12 cellular contexts compared by ENCODE assay signal in the genomic region with DNA sequence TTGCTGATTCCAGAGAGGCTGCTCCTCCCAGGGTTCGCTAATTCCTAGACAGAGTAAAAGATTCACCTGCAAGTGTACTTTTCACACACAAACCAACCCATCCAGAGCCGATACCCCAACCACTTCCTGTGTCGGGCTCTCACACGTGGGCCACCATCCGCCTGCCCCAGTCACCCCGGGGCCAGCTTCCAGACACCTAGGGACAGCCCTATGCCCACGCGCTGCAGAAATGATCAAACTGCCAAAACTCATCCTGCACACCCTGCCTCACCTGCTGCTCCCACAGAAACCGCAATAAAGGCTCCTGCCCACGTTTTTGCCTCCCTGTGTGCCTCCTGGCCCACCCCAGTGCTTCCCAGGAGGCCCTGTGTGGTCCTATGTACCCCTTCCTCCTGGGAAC. TPM values are rescaled to one million over a fixed set of nuclear protein-coding genes. Genes with fewer than 3 reads are reported as not detected.
A peak's percentile ranks its signal among the peaks of the same experiment; 100 is the strongest.
DNase-seq lines count a peak whose midpoint lies in the region; ATAC-seq and TF ChIP-seq lines count a peak whose summit lies in the region.
"Had no signal": no experiment of that assay in that cellular context is flagged by ENCODE, and none has a peak within 500 bp of the region (broad histone marks: within the 10 kb centered on the region; RNA-seq: fewer than 3 reads in every experiment).

No MANE protein-coding gene starts in this region.

- H3K27ac ChIP-seq in Karpas-422 (ENCODE audit: low read length) = no peak overlapping the region
- no peak overlapping the region for H3K27ac ChIP-seq in prostate gland

- TF ChIP-seq CTCF in prostate gland (IDR thresholded peaks at IDR 0.05) = no peak

- H3K4me3 ChIP-seq in Karpas-422 (ENCODE audit: low read length) (no peak overlapping the region), prostate gland (no peak overlapping the region)

- WGBS in prostate gland = 88% methylated on average over 10 of the region's 10 CpGs

- H2AFZ ChIP-seq in Karpas-422 (ENCODE audit: low read length) = no peak overlapping the region

- H3K4me3 Mint-ChIP-seq in immature natural killer cell = peak overlapping the region; percentile 11 to 63 (median 36)

- DNase-seq in Karpas-422 = peak; percentile 4
- peak; percentile 7 for DNase-seq in activated T-cell treated with anti-CD3 and anti-CD28 coated beads for 4 hours
- DNase-seq in immature natural killer cell = peak; percentile 12 to 28 (median 22)
- DNase-seq in stimulated activated CD8-positive, alpha-beta memory T cell treated with anti-CD3 and anti-CD28 coated beads, Interleukin-15, amount 100 ng/mL, for 48 hours (ENCODE audit: low read depth in 2 of 2) = peak; percentile 43
- DNase-seq in prostate gland (ENCODE audit: low spot score) = no peak
- no peak for DNase-seq in occipital lobe (lab: John Stamatoyannopoulos, UW)
- DNase-seq: anterior cingulate cortex, mesenchymal stem cell, NCI-H1105, right cardiac atrium had no signal

- H3K9me3 ChIP-seq in Karpas-422 (ENCODE audit: low read length) (no peaks in the 10 kb centered on the region), prostate gland (no peaks in the 10 kb centered on the region)

- H3K4me1 ChIP-seq in Karpas-422 (ENCODE audit: low read length) (no peaks in the 10 kb centered on the region), prostate gland (replicated peaks) (no peaks in the 10 kb centered on the region)

- peak overlapping the region in 1 of 6 donors; percentile 41 for H3K27ac Mint-ChIP-seq in immature natural killer cell

- H3K9ac ChIP-seq in Karpas-422 (ENCODE audit: low read length) = no peak overlapping the region

- H3K27me3 ChIP-seq in Karpas-422 (ENCODE audit: low read length) (no peaks in the 10 kb centered on the region), prostate gland (replicated peaks; ENCODE audit: insufficient read depth) (no peaks in the 10 kb centered on the region)

- H3K9me3 Mint-ChIP-seq in immature natural killer cell = no peaks in the 10 kb centered on the region

- H3K4me2 ChIP-seq in Karpas-422 (ENCODE audit: low read depth, low read length, poor library complexity, severe bottlenecking) = no peak overlapping the region

- H3K36me3 Mint-ChIP-seq in immature natural killer cell = no peaks in the 10 kb centered on the region

- H4K20me1 ChIP-seq in Karpas-422 (ENCODE audit: insufficient read depth, low read depth, low read length) = no peaks in the 10 kb centered on the region

- H3K79me2 ChIP-seq in Karpas-422 (ENCODE audit: low read length) = no peaks in the 10 kb centered on the region

- H3K36me3 ChIP-seq in Karpas-422 (ENCODE audit: insufficient read depth, low read length) (no peaks in the 10 kb centered on the region), prostate gland (no peaks in the 10 kb centered on the region)

- no peaks in the 10 kb centered on the region for H3K9me2 ChIP-seq in Karpas-422 (replicated peaks; ENCODE audit: insufficient read depth, low read length)

- ATAC-seq in HG02642 (IDR thresholded peaks at IDR 0.05; ENCODE audit: poor library complexity, unreplicated experiment) (no peak), GM21825 (IDR thresholded peaks at IDR 0.05; ENCODE audit: unreplicated experiment) (no peak)
- ATAC-seq: right cardiac atrium had no signal

- no peak for TF ChIP-seq POLR2A in prostate gland (IDR thresholded peaks at IDR 0.05)

- intact Hi-C loops in prostate gland (cut with DNase I) = no loop called here

- peaks cover 20 to 21% of the 10 kb centered on the region in 2 donors for H3K4me1 Mint-ChIP-seq in immature natural killer cell

- peaks cover 5 to 23% (median 11%) of the 10 kb centered on the region in 3 donors for H3K27me3 Mint-ChIP-seq in immature natural killer cell (ENCODE audit: low read depth in 3 of 3)

RNA-seq across cellular contexts. Expression of gene PSMG4, which starts 59.5 kb away (rescaled TPM):
- total RNA-seq in Karpas-422 (2014; rRNA removed; shearing (Covaris generic); ENCODE audit: low replicate concordance) = 42.3 and 90.4 TPM in 2 replicates
- polyA plus RNA-seq in immature natural killer cell = 10 to 100 TPM; 28.6 to 45.7 (median 29.6) TPM
- total RNA-seq in prostate gland (10 to 100 TPM; 20.8 to 30.1 TPM), occipital lobe (28.5 TPM)

Comparison
In these comparisons a context has a peak if more than half of its experiments do, and no peak if none do; other contexts are left out.
1. DNase-seq: peak in Karpas-422 (single experiment), activated T-cell treated with anti-CD3 and anti-CD28 coated beads for 4 hours (single experiment), immature natural killer cell (3 of 3) and stimulated activated CD8-positive, alpha-beta memory T cell treated with anti-CD3 and anti-CD28 coated beads, Interleukin-15, amount 100 ng/mL, for 48 hours (2 of 2); none in prostate gland (single experiment) and occipital lobe (single experiment).